9 cellular contexts compared by ENCODE assay signal in genomic region chr3:111143-112069, GRCh38.
A peak's percentile ranks its signal among the peaks of the same experiment; 100 is the strongest.
DNase-seq lines count a peak whose midpoint lies in the region; ATAC-seq, FAIRE-seq and TF ChIP-seq lines count a peak whose summit lies in the region.
"Had no signal": no experiment of that assay in that cellular context is flagged by ENCODE, and none has a peak within 500 bp of the region (broad histone marks: within the 10 kb centered on the region; RNA-seq: fewer than 3 reads in every experiment).

No MANE protein-coding gene starts in this region.

- H3K36me3 ChIP-seq in keratinocyte (ENCODE audit: control insufficient read depth in 2 of 2, extremely low read depth in 1 of 2, insufficient read depth in 2 of 2, low read length in 2 of 2), result no peaks in the 10 kb centered on the region
- no peaks in the 10 kb centered on the region for H3K36me3 ChIP-seq in esophagus squamous epithelium

- no peak overlapping the region for H3K4me2 ChIP-seq in keratinocyte (ENCODE audit: control insufficient read depth, extremely low read depth, insufficient read depth, low read depth, low read length)

- no peaks in the 10 kb centered on the region for H3K9me1 ChIP-seq in keratinocyte (ENCODE audit: control insufficient read depth, extremely low read depth, insufficient read depth, low read length)

- TF ChIP-seq CTCF in keratinocyte (optimal IDR thresholded peaks at IDR 0.05 in 1 of 3, IDR thresholded peaks at IDR 0.05 in 1 of 3, conservative IDR thresholded peaks at IDR 0.05 in 1 of 3; ENCODE audit: extremely low read depth in 1 of 3, insufficient read depth in 2 of 3, low read length in 3 of 3), result no peak
- TF ChIP-seq CTCF in esophagus squamous epithelium (IDR thresholded peaks at IDR 0.05), result no peak

- FAIRE-seq in keratinocyte (lab: Jason Lieb, UNC), result no peak

- H3K4me3 ChIP-seq in keratinocyte (ENCODE audit: control insufficient read depth in 2 of 3, extremely low read depth in 1 of 3, insufficient read depth in 2 of 3, low read depth in 1 of 3, low read length in 3 of 3) (no peak overlapping the region), esophagus squamous epithelium (no peak overlapping the region)

- intact Hi-C loops in esophagus squamous epithelium (cut with DNase I), result no loop called here

- DNase-seq in NCI-H187 treated with DMSO at 0.1 percent for 48 hours (lab: John Stamatoyannopoulos, UW), result peak; percentile 58
- peak; percentile 1 for DNase-seq in keratinocyte (ENCODE audit: low read depth, low spot score)
- no peak for DNase-seq in amygdala (lab: John Stamatoyannopoulos, UW)
- no peak for DNase-seq in stimulated activated CD4-positive, alpha-beta T cell treated with anti-CD3 and anti-CD28 coated beads, Interleukin-2, amount 100 ng/mL, for 48 hours
- no peak for DNase-seq in esophagus squamous epithelium (lab: John Stamatoyannopoulos, UW)
- DNase-seq: activated naive CD4-positive, alpha-beta T cell; mesendoderm had no signal

- no peak for TF ChIP-seq POLR2A in esophagus squamous epithelium (IDR thresholded peaks at IDR 0.05)

- dilution Hi-C loops in keratinocyte (cut with MboI; ENCODE audit: extremely low pct_ligation_motif_present, low sequenced_read_pairs), result no loop called here

- H3K9me3 ChIP-seq in keratinocyte (ENCODE audit: control insufficient read depth, low read depth, low read length) (no peaks in the 10 kb centered on the region), esophagus squamous epithelium (no peaks in the 10 kb centered on the region)

- H3K4me1 ChIP-seq in keratinocyte (ENCODE audit: control insufficient read depth, extremely low read depth, insufficient read depth, low read length), result no peaks in the 10 kb centered on the region
- peaks cover 0 to 11% (median 0%) of the 10 kb centered on the region in 3 donors for H3K4me1 ChIP-seq in esophagus squamous epithelium

- no peaks in the 10 kb centered on the region for H3K79me2 ChIP-seq in keratinocyte (ENCODE audit: control insufficient read depth, insufficient read depth, low read length)

- H3K27me3 ChIP-seq in keratinocyte (ENCODE audit: control insufficient read depth, extremely low read depth, insufficient read depth, low read length), result no peaks in the 10 kb centered on the region
- H3K27me3 ChIP-seq in esophagus squamous epithelium, result no peaks in the 10 kb centered on the region

- H3K9ac ChIP-seq in keratinocyte (ENCODE audit: control insufficient read depth, extremely low read depth, insufficient read depth, low read length), result no peak overlapping the region

- ATAC-seq in GM19397 (IDR thresholded peaks at IDR 0.05; ENCODE audit: unreplicated experiment) (peak; percentile 78), HG02981 (IDR thresholded peaks at IDR 0.05; ENCODE audit: unreplicated experiment) (peak; percentile 84)

- 57 to 61% methylated on average over 8 of the region's 8 CpGs for WGBS in esophagus squamous epithelium, 2 donors

- peak overlapping the region; percentile 61 for H2AFZ ChIP-seq in keratinocyte (ENCODE audit: control insufficient read depth, low read length)

- H4K20me1 ChIP-seq in keratinocyte (ENCODE audit: control insufficient read depth, extremely low read depth, insufficient read depth, low read length), result no peaks in the 10 kb centered on the region

- H3K27ac ChIP-seq in keratinocyte (ENCODE audit: control insufficient read depth, insufficient read depth, low read length) (no peak overlapping the region), esophagus squamous epithelium (no peak overlapping the region)

Comparison
In these comparisons a context has a peak if more than half of its experiments do, and no peak if none do; other contexts are left out.
1. DNase-seq: peak in NCI-H187 treated with DMSO at 0.1 percent for 48 hours (single experiment) and keratinocyte (single experiment); none in amygdala (0 of 56), stimulated activated CD4-positive, alpha-beta T cell treated with anti-CD3 and anti-CD28 coated beads, Interleukin-2, amount 100 ng/mL, for 48 hours (0 of 2) and esophagus squamous epithelium (single experiment).